Comparison of ENCODE assay signal across 15 cellular contexts in the genomic region with DNA sequence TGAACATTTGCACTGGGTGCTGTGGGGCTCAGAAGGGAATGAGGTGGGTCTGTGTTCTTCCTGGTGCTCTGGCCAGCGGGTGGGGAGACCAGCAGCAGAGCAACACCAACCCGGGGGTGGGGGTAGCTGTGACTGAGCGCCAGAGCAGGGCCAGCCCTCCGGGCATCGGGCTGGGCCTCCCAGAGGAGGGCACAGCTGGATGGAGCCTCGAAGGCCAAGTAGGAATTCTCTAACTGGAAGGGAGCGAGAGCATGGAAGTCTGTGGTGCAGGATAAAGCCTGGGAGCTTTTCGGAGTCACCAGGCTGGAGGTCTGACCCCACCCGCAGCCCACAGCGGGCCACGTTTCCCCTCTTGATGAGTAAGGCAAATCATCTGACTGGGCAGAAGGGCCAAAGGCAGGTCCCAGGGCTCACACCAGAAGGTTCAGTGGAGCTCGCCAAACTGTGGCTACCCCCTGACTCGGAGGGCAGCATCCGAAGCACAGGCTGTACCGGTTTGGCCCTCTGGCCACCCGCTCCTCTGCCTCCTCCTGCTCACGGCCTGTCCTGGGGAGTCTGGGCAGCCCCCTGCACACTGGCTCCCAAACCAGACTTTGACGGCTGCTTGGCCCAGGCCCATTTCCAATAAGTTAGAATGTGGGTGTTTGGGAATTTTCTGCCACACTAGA. TPM values are rescaled to one million over a fixed set of nuclear protein-coding genes. Genes with fewer than 3 reads are reported as not detected.
DNase-seq lines count a peak whose midpoint lies in the region; ATAC-seq and TF ChIP-seq lines count a peak whose summit lies in the region.
"Had no signal": no experiment of that assay in that cellular context is flagged by ENCODE, and none has a peak within 500 bp of the region (broad histone marks: within the 10 kb centered on the region; RNA-seq: fewer than 3 reads in every experiment).

No MANE protein-coding gene starts in this region.

- H3K27ac ChIP-seq in gastroesophageal sphincter (peak overlapping the region in 3 of 4 donors; percentile 68 to 78 (median 74)), neural progenitor cell (no peak overlapping the region), tibial nerve (peak overlapping the region; percentile 61 to 84 (median 75))
- H3K27ac ChIP-seq: brain microvascular endothelial cell, epithelial cell of prostate had no signal

- peaks cover 23% of the 10 kb centered on the region for H3F3A ChIP-seq in neural progenitor cell (ENCODE audit: low read depth)

- no peaks in the 10 kb centered on the region for H3K27me3 ChIP-seq in adipocyte (replicated peaks; ENCODE audit: control insufficient read depth, insufficient read depth, low read length)
- no peaks in the 10 kb centered on the region for H3K27me3 ChIP-seq in gastroesophageal sphincter
- H3K27me3 ChIP-seq in neural progenitor cell = peaks cover 9% of the 10 kb centered on the region
- H3K27me3 ChIP-seq in tibial nerve = no peaks in the 10 kb centered on the region
- H3K27me3 ChIP-seq: brain microvascular endothelial cell had no signal

- H3K4me1 ChIP-seq in adipocyte (ENCODE audit: control insufficient read depth, insufficient read depth, low read length) (peaks cover 57% of the 10 kb centered on the region), gastroesophageal sphincter (peaks cover 0 to 62% (median 11%) of the 10 kb centered on the region in 3 donors), neural progenitor cell (peaks cover 27% of the 10 kb centered on the region), tibial nerve (peaks cover 0 to 68% (median 25%) of the 10 kb centered on the region in 4 donors)

- no peaks in the 10 kb centered on the region for H3K9me3 Mint-ChIP-seq in neural progenitor cell
- H3K9me3 Mint-ChIP-seq: CD4-positive, CD25-positive, alpha-beta regulatory T cell; nephron progenitor cell had no signal

- H3K9ac ChIP-seq in adipocyte (ENCODE audit: low read length) (peak overlapping the region; percentile 88), neural progenitor cell (no peak overlapping the region)

- no peak overlapping the region for H3K4me2 ChIP-seq in neural progenitor cell

- ATAC-seq in gastroesophageal sphincter (peak; percentile 71), HG03135 (IDR thresholded peaks at IDR 0.05; ENCODE audit: unreplicated experiment) (no peak), GM19351 (IDR thresholded peaks at IDR 0.05; ENCODE audit: unreplicated experiment) (no peak)
- ATAC-seq in stimulated activated naive CD8-positive, alpha-beta T cell treated with anti-CD3 and anti-CD28 coated beads, Interleukin-15, Interleukin-2, amounts not matched to agents 100 U/mL and 50 U/mL, for 24 hours = no peak

- no peaks in the 10 kb centered on the region for H3K9me3 ChIP-seq in adipocyte (ENCODE audit: control insufficient read depth, low read length)
- no peaks in the 10 kb centered on the region for H3K9me3 ChIP-seq in gastroesophageal sphincter
- no peaks in the 10 kb centered on the region for H3K9me3 ChIP-seq in neural progenitor cell (ENCODE audit: low read depth)
- no peaks in the 10 kb centered on the region for H3K9me3 ChIP-seq in tibial nerve

- H3K36me3 ChIP-seq in adipocyte (ENCODE audit: control insufficient read depth, insufficient read depth, low read length, severe bottlenecking) (no peaks in the 10 kb centered on the region), gastroesophageal sphincter (no peaks in the 10 kb centered on the region), neural progenitor cell (no peaks in the 10 kb centered on the region), tibial nerve (no peaks in the 10 kb centered on the region)
- H3K36me3 ChIP-seq: brain microvascular endothelial cell had no signal

- TF ChIP-seq CTCF in gastroesophageal sphincter (IDR thresholded peaks at IDR 0.05) (no peak), neural progenitor cell (IDR thresholded peaks at IDR 0.05) (no peak), tibial nerve (IDR thresholded peaks at IDR 0.05) (no peak)

- no peak for TF ChIP-seq POLR2A in gastroesophageal sphincter (IDR thresholded peaks at IDR 0.05)
- no peak for TF ChIP-seq POLR2A in tibial nerve (IDR thresholded peaks at IDR 0.05)

- H3K27ac Mint-ChIP-seq in neural progenitor cell = peak overlapping the region; percentile 80
- H3K27ac Mint-ChIP-seq: nephron progenitor cell had no signal

- no peaks in the 10 kb centered on the region for H3K36me3 Mint-ChIP-seq in neural progenitor cell
- H3K36me3 Mint-ChIP-seq: CD4-positive, CD25-positive, alpha-beta regulatory T cell had no signal

- no peaks in the 10 kb centered on the region for H3K79me2 ChIP-seq in neural progenitor cell (ENCODE audit: low read depth)

- no peak overlapping the region for H3K4me3 Mint-ChIP-seq in neural progenitor cell
- H3K4me3 Mint-ChIP-seq: CD4-positive, CD25-positive, alpha-beta regulatory T cell; nephron progenitor cell had no signal

- WGBS in gastroesophageal sphincter (ENCODE audit: low coverage in 1 of 2), 2 donors = 34% methylated on average over 7 of the region's 18 CpGs; no CpG with 5 or more reads in 1 of the 2 donors
- 45 to 63% methylated on average over 16 of the region's 18 CpGs for WGBS in tibial nerve, 2 donors

- H4K20me1 ChIP-seq in neural progenitor cell (ENCODE audit: low read depth) = peaks cover 14% of the 10 kb centered on the region

- H2AFZ ChIP-seq in neural progenitor cell (replicated peaks) = no peak overlapping the region

- peaks cover 14% of the 10 kb centered on the region for H3K27me3 Mint-ChIP-seq in neural progenitor cell (ENCODE audit: insufficient read depth, low read depth)
- H3K27me3 Mint-ChIP-seq: CD4-positive, CD25-positive, alpha-beta regulatory T cell had no signal

- H3K4me3 ChIP-seq in adipocyte (ENCODE audit: low read length) (no peak overlapping the region), gastroesophageal sphincter (no peak overlapping the region), neural progenitor cell (no peak overlapping the region), tibial nerve (no peak overlapping the region)

- DNase-seq in adipocyte (ENCODE audit: low read depth) = no peak
- no peak for DNase-seq in neural progenitor cell (ENCODE audit: low spot score)
- peak; percentile 57 to 69 for DNase-seq in tibial nerve (ENCODE audit: low spot score in 2 of 2)
- DNase-seq in stimulated activated naive CD8-positive, alpha-beta T cell treated with anti-CD3 and anti-CD28 coated beads, Interleukin-15, Interleukin-2, amounts not matched to agents 100 U/mL and 50 U/mL, for 24 hours = no peak
- DNase-seq in NK-92 treated with Interleukin-12 subunit alpha and Interleukin-12 subunit beta, amount 100 ng/mL, for 24 hours (lab: John Stamatoyannopoulos, UW) = no peak
- DNase-seq: brain microvascular endothelial cell; CD4-positive, CD25-positive, alpha-beta regulatory T cell; GDM1; NCI-H2171 treated with DMSO at 0.1 percent for 48 hours; nephron progenitor cell; SW 1271 had no signal

- TF ChIP-seq EP300 in gastroesophageal sphincter (IDR thresholded peaks at IDR 0.05) = no peak
- TF ChIP-seq EP300 in tibial nerve (IDR thresholded peaks at IDR 0.05) = peak in 1 of 2 donors; percentile 63

- peaks cover 50% of the 10 kb centered on the region for H3K4me1 Mint-ChIP-seq in neural progenitor cell
- H3K4me1 Mint-ChIP-seq: CD4-positive, CD25-positive, alpha-beta regulatory T cell had no signal

RNA-seq across cellular contexts. Expression of a gene that starts 18.8 kb away (rescaled TPM):
- 1 to 10 TPM in 1 of 4 donors, under 1 TPM in 2, not detected in 1; 0.54 to 1.6 (median 0.62) TPM for total RNA-seq in gastroesophageal sphincter
- not detected in 2 replicates for total RNA-seq in neural progenitor cell (ENCODE audit: low replicate concordance)
- 1 to 10 TPM in 1 of 4 donors, under 1 TPM in 1, not detected in 2; 0.66 to 1.6 TPM for total RNA-seq in tibial nerve
- total RNA-seq: CD4-positive, CD25-positive, alpha-beta regulatory T cell had no signal

Comparison
In these comparisons a context has a peak if more than half of its experiments do, and no peak if none do; other contexts are left out.
1. DNase-seq: peak in tibial nerve (2 of 2); none in adipocyte (single experiment), neural progenitor cell (single experiment), stimulated activated naive CD8-positive, alpha-beta T cell treated with anti-CD3 and anti-CD28 coated beads, Interleukin-15, Interleukin-2, amounts not matched to agents 100 U/mL and 50 U/mL, for 24 hours (single experiment) and NK-92 treated with Interleukin-12 subunit alpha and Interleukin-12 subunit beta, amount 100 ng/mL, for 24 hours (single experiment).